In genomic region chr1:209190591-209191241, GRCh38 we compare ENCODE assay signal across 1 cellular context.
TF ChIP-seq lines count a peak whose summit lies in the region.

No MANE protein-coding gene starts in this region.

TF ChIP-seq in HCT116, 20 proteins besides CTCF, POLR2A, EP300 and RAD21 (continued from another document):
- TF ChIP-seq CEBPB (IDR thresholded peaks at IDR 0.05; ENCODE audit: low read depth) = no peak
- TF ChIP-seq SP1 (IDR thresholded peaks at IDR 0.05; ENCODE audit: low read depth) = no peak
- no peak for TF ChIP-seq FOSL1 (IDR thresholded peaks at IDR 0.05; ENCODE audit: low read depth)
- TF ChIP-seq CBX3 (IDR thresholded peaks at IDR 0.05; ENCODE audit: low read depth) = no peak
- no peak for TF ChIP-seq ZBTB33 (IDR thresholded peaks at IDR 0.05; ENCODE audit: extremely low read depth, insufficient replicate concordance, low read length)
- no peak for TF ChIP-seq EGR1 (IDR thresholded peaks at IDR 0.05; ENCODE audit: low read depth)
- TF ChIP-seq ELF1 (IDR thresholded peaks at IDR 0.05; ENCODE audit: borderline replicate concordance, low read depth) = no peak
- TF ChIP-seq SRF (IDR thresholded peaks at IDR 0.05; ENCODE audit: low read depth) = no peak
- no peak for TF ChIP-seq SIN3A (IDR thresholded peaks at IDR 0.05; ENCODE audit: low read depth)
- TF ChIP-seq ZNF274 (IDR thresholded peaks at IDR 0.05; ENCODE audit: low read depth, low read length) = no peak
- no peak for TF ChIP-seq POLR2AphosphoS5 (IDR thresholded peaks at IDR 0.05; ENCODE audit: low read depth, low read length)
- TF ChIP-seq ZFX (IDR thresholded peaks at IDR 0.05) = no peak
- TF ChIP-seq, protein P1, sequence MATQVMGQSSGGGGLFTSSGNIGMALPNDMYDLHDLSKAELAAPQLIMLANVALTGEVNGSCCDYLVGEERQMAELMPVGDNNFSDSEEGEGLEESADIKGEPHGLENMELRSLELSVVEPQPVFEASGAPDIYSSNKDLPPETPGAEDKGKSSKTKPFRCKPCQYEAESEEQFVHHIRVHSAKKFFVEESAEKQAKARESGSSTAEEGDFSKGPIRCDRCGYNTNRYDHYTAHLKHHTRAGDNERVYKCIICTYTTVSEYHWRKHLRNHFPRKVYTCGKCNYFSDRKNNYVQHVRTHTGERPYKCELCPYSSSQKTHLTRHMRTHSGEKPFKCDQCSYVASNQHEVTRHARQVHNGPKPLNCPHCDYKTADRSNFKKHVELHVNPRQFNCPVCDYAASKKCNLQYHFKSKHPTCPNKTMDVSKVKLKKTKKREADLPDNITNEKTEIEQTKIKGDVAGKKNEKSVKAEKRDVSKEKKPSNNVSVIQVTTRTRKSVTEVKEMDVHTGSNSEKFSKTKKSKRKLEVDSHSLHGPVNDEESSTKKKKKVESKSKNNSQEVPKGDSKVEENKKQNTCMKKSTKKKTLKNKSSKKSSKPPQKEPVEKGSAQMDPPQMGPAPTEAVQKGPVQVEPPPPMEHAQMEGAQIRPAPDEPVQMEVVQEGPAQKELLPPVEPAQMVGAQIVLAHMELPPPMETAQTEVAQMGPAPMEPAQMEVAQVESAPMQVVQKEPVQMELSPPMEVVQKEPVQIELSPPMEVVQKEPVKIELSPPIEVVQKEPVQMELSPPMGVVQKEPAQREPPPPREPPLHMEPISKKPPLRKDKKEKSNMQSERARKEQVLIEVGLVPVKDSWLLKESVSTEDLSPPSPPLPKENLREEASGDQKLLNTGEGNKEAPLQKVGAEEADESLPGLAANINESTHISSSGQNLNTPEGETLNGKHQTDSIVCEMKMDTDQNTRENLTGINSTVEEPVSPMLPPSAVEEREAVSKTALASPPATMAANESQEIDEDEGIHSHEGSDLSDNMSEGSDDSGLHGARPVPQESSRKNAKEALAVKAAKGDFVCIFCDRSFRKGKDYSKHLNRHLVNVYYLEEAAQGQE (IDR thresholded peaks at IDR 0.05; ENCODE audit: low read depth) = no peak
